28 cellular contexts compared by ENCODE assay signal in the genomic region with DNA sequence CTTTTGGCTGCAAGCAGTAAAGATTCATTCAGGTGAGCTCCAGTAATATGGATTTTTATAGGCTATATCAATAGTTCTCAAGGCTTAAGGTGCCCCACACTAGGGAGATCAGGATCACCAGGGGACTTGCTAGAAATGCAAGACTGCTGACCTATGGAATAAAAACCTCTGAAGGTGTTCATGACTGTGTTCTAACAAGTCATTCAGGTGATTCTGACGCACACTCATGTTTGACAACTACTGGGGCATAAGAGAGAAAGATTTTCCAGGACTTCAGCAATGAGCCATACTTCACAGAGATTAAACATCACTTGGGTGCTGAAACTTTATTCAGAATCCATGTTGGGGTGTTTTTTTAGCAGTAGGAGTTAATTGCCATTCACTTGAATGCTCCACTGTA.
"Had no signal": no experiment of that assay in that cellular context is flagged by ENCODE, and none has a peak within 500 bp of the region (broad histone marks: within the 10 kb centered on the region; RNA-seq: fewer than 3 reads in every experiment).

No MANE protein-coding gene starts in this region.

- H3K27me3 Mint-ChIP-seq: naive thymus-derived CD4-positive, alpha-beta T cell; stimulated activated naive B cell treated with anti-CD40 and anti-IgM and Interleukin-4, amounts not matched to agents 10 μg/mL and 1 μg/mL and 100 μg/mL, for 72 hours; stimulated activated naive CD8-positive, alpha-beta T cell treated with anti-CD3 and anti-CD28 coated beads, Interleukin-15, Interleukin-2, amounts not matched to agents 100 ng/mL and 50 ng/mL, for 24 hours had no signal

- H3K27me3 ChIP-seq: ovary, right lobe of liver, sigmoid colon, stomach, thyroid gland, transverse colon, upper lobe of right lung, uterus had no signal

- H3K9me3 Mint-ChIP-seq: neural crest cell; stimulated activated naive CD8-positive, alpha-beta T cell treated with anti-CD3 and anti-CD28 coated beads, Interleukin-15, Interleukin-2, amounts not matched to agents 100 ng/mL and 50 ng/mL, for 24 hours had no signal

- H3K36me3 Mint-ChIP-seq: naive thymus-derived CD4-positive, alpha-beta T cell; stimulated activated effector memory CD8-positive, alpha-beta T cell treated with anti-CD3 and anti-CD28 coated beads, Interleukin-12 subunit alpha, Interleukin-12 subunit beta, amount 100 ng/mL, for 72 hours; stimulated activated naive B cell treated with anti-CD40 and anti-IgM and Interleukin-4, amounts not matched to agents 10 μg/mL and 1 μg/mL and 100 μg/mL, for 72 hours; type B pancreatic cell had no signal

- ATAC-seq: naive thymus-derived CD4-positive, alpha-beta T cell; psoas muscle; right cardiac atrium; right lobe of liver; stimulated activated effector memory CD8-positive, alpha-beta T cell treated with anti-CD3 and anti-CD28 coated beads, Interleukin-12 subunit alpha, Interleukin-12 subunit beta, amount 100 ng/mL, for 72 hours; stimulated activated naive B cell treated with anti-CD40 and anti-IgM and Interleukin-4, amounts not matched to agents 10 μg/mL and 1 μg/mL and 100 μg/mL, for 72 hours; upper lobe of right lung had no signal

- H3K9me3 ChIP-seq: ovary, right lobe of liver, sigmoid colon, stomach, thoracic aorta, thyroid gland, transverse colon, upper lobe of right lung, uterus had no signal

- H3K4me1 ChIP-seq: parathyroid adenoma, psoas muscle, sigmoid colon, uterus had no signal

- H3K36me3 ChIP-seq: ovary, right lobe of liver, sigmoid colon, stomach, thoracic aorta, thyroid gland, transverse colon, upper lobe of right lung, uterus had no signal

- H3K9ac ChIP-seq: parathyroid adenoma had no signal

- H3K27ac ChIP-seq: ovary, parathyroid adenoma, psoas muscle, right lobe of liver, sigmoid colon, stomach, thoracic aorta, thyroid gland, transverse colon, upper lobe of right lung, uterus had no signal

- H3K4me3 Mint-ChIP-seq: naive thymus-derived CD4-positive, alpha-beta T cell; nephron progenitor cell; neural crest cell; stimulated activated effector memory CD8-positive, alpha-beta T cell treated with anti-CD3 and anti-CD28 coated beads, Interleukin-12 subunit alpha, Interleukin-12 subunit beta, amount 100 ng/mL, for 72 hours; stimulated activated naive B cell treated with anti-CD40 and anti-IgM and Interleukin-4, amounts not matched to agents 10 μg/mL and 1 μg/mL and 100 μg/mL, for 72 hours; stimulated activated naive CD8-positive, alpha-beta T cell treated with anti-CD3 and anti-CD28 coated beads, Interleukin-15, Interleukin-2, amounts not matched to agents 100 ng/mL and 50 ng/mL, for 24 hours; type B pancreatic cell had no signal

- H3K4me3 ChIP-seq: ovary, psoas muscle, right lobe of liver, sigmoid colon, stomach, thoracic aorta, thyroid gland, transverse colon, upper lobe of right lung, uterus had no signal

- H3K27ac Mint-ChIP-seq: nephron progenitor cell; progenitor cell of endocrine pancreas; stimulated activated effector memory CD8-positive, alpha-beta T cell treated with anti-CD3 and anti-CD28 coated beads, Interleukin-12 subunit alpha, Interleukin-12 subunit beta, amount 100 ng/mL, for 72 hours; stimulated activated naive B cell treated with anti-CD40 and anti-IgM and Interleukin-4, amounts not matched to agents 10 μg/mL and 1 μg/mL and 100 μg/mL, for 72 hours; stimulated activated naive CD8-positive, alpha-beta T cell treated with anti-CD3 and anti-CD28 coated beads, Interleukin-15, Interleukin-2, amounts not matched to agents 100 ng/mL and 50 ng/mL, for 24 hours; type B pancreatic cell had no signal

- DNase-seq: naive thymus-derived CD4-positive, alpha-beta T cell; nephron progenitor cell; occipital lobe; ovary; posterior cingulate gyrus; psoas muscle; right cardiac atrium; right lobe of liver; sigmoid colon; small intestine; stimulated activated CD4-positive, alpha-beta T cell treated with anti-CD3 and anti-CD28 coated beads, Interleukin-15, amount 100 ng/mL, for 24 hours; stimulated activated CD4-positive, alpha-beta T cell treated with anti-CD3 and anti-CD28 coated beads, Interleukin-2, amount 100 ng/mL, for 24 hours; stimulated activated CD4-positive, alpha-beta T cell treated with anti-CD3 and anti-CD28 coated beads, Interleukin-2, amount 100 ng/mL, for 48 hours; stimulated activated CD4-positive, alpha-beta T cell treated with anti-CD3 and anti-CD28 coated beads, Interleukin-4, amount 100 ng/mL, for 24 hours; stimulated activated naive B cell treated with anti-CD40 and anti-IgM and Interleukin-4, amounts not matched to agents 10 μg/mL and 1 μg/mL and 100 μg/mL, for 72 hours; stimulated activated naive CD4-positive, alpha-beta T cell treated with Interleukin-2 at 50 U/mL for 16 hours; stomach; thyroid gland; transverse colon; upper lobe of right lung; uterus had no signal
